13 cellular contexts compared by ENCODE assay signal in the genomic region with DNA sequence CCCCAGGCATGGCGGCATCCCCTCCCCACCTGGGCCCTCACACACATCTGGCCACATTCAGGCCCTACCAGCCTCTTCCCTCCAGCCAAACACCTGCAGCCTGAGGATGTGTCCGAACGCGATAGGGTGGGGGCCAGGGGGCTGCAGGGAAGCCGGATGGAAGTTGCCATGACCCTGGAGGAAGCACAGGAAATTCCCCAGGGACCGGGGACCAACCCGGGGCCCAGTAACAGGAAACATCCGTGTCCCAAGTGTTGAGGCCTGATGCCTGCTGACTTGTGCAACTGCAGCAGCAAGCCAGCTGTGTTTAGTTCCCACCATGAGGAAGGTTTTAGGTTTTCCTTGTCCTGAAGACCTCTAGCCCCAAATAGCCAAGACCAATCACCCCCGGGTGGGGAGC. TPM values are rescaled to one million over a fixed set of nuclear protein-coding genes. Genes with fewer than 3 reads are reported as not detected.
DNase-seq lines count a peak whose midpoint lies in the region; ATAC-seq, FAIRE-seq and TF ChIP-seq lines count a peak whose summit lies in the region.
"Had no signal": no experiment of that assay in that cellular context is flagged by ENCODE, and none has a peak within 500 bp of the region (broad histone marks: within the 10 kb centered on the region; RNA-seq: fewer than 3 reads in every experiment).

No MANE protein-coding gene starts in this region.

- H3F3A ChIP-seq in neural progenitor cell (ENCODE audit: low read depth): peaks cover 10% of the 10 kb centered on the region

- DNase-seq in EH (ENCODE audit: low read depth) (peak; percentile 10), NCI-H69 (lab: John Stamatoyannopoulos, UW) (peak; percentile 4), endothelial cell of umbilical vein (ENCODE audit: low read depth, low spot score) (peak; percentile 4), neural progenitor cell (ENCODE audit: low spot score) (no peak), C1 segment of cervical spinal cord (lab: John Stamatoyannopoulos, UW) (no peak), spleen (no peak)
- DNase-seq: Calu3; CD4-positive, alpha-beta T cell; DMS 273 treated with DMSO at 0.1 percent for 48 hours; HCEC 1CT; HFFc6 had no signal

- no peaks in the 10 kb centered on the region for H3K9me1 ChIP-seq in endothelial cell of umbilical vein (replicated peaks; ENCODE audit: control insufficient read depth, extremely low read depth, insufficient read depth, low read length)

- no peak for ATAC-seq in GM21390 (IDR thresholded peaks at IDR 0.05; ENCODE audit: unreplicated experiment)

- H3K4me3 ChIP-seq in endothelial cell of umbilical vein (replicated peaks in 1 of 3; ENCODE audit: insufficient read depth in 1 of 3, low read depth in 1 of 3, low read length in 3 of 3) (no peak overlapping the region), neural progenitor cell (no peak overlapping the region), spleen (no peak overlapping the region)

- peaks cover 2% of the 10 kb centered on the region for H3K9me3 Mint-ChIP-seq in neural progenitor cell
- H3K9me3 Mint-ChIP-seq: CD4-positive, alpha-beta T cell; HFFc6 had no signal

- FAIRE-seq in endothelial cell of umbilical vein (lab: Jason Lieb, UNC): no peak
- FAIRE-seq: GM12892 had no signal

- H3K9ac ChIP-seq in endothelial cell of umbilical vein (replicated peaks; ENCODE audit: extremely low read depth, insufficient read depth, low read length) (no peak overlapping the region), neural progenitor cell (no peak overlapping the region)

- peaks cover 1% of the 10 kb centered on the region for H3K36me3 Mint-ChIP-seq in neural progenitor cell

- H3K4me2 ChIP-seq in endothelial cell of umbilical vein (ENCODE audit: insufficient read depth, low read length) (no peak overlapping the region), neural progenitor cell (peak overlapping the region; percentile 31)

- H3K9me3 ChIP-seq in endothelial cell of umbilical vein (replicated peaks; ENCODE audit: control insufficient read depth, insufficient read depth, low read length): no peaks in the 10 kb centered on the region
- no peaks in the 10 kb centered on the region for H3K9me3 ChIP-seq in neural progenitor cell (ENCODE audit: low read depth)
- H3K9me3 ChIP-seq in spleen: no peaks in the 10 kb centered on the region

- no peak overlapping the region for H2AFZ ChIP-seq in endothelial cell of umbilical vein (ENCODE audit: low read depth, low read length)
- no peak overlapping the region for H2AFZ ChIP-seq in neural progenitor cell (replicated peaks)

- no peaks in the 10 kb centered on the region for H3K4me1 ChIP-seq in endothelial cell of umbilical vein (ENCODE audit: control insufficient read depth, extremely low read depth, insufficient read depth, low read length)
- peaks cover 8% of the 10 kb centered on the region for H3K4me1 ChIP-seq in neural progenitor cell
- peaks cover 0 to 22% (median 3%) of the 10 kb centered on the region in 6 donors for H3K4me1 ChIP-seq in spleen

- 16 to 39% (median 31%) methylated on average over 3 to 9 of the region's 9 CpGs for whole genome bisulfite sequencing in spleen, 5 donors

- dilution Hi-C loops in endothelial cell of umbilical vein (cut with MboI; ENCODE audit: extremely low pct_ligation_motif_present, low sequenced_read_pairs): no loop called here

- intact Hi-C loops in endothelial cell of umbilical vein (cut with micrococcal nuclease) (no loop called here), spleen (cut with DNase I; ENCODE audit: low total_unique reads) (no loop called here)

- TF ChIP-seq CTCF in endothelial cell of umbilical vein (IDR thresholded peaks at IDR 0.05; ENCODE audit: extremely low read depth in 1 of 2, insufficient read depth in 1 of 2, low read depth in 1 of 2, low read length in 2 of 2) (no peak), neural progenitor cell (IDR thresholded peaks at IDR 0.05) (no peak), spleen (IDR thresholded peaks at IDR 0.05 in 8 of 11, conservative IDR thresholded peaks at IDR 0.05 in 3 of 11) (no peak)

- H3K27me3 Mint-ChIP-seq in neural progenitor cell (ENCODE audit: insufficient read depth, low read depth): peaks cover 2% of the 10 kb centered on the region
- H3K27me3 Mint-ChIP-seq: CD4-positive, alpha-beta T cell had no signal

- CTCF ChIA-PET in endothelial cell of umbilical vein (lab: Charles Lee): interaction anchor here (2.4 kb wide), 1 partner anchor 16 kb away, joined by 5 read pairs; no protein-coding TSS in a partner anchor

- peaks cover 7% of the 10 kb centered on the region for H3K4me1 Mint-ChIP-seq in neural progenitor cell

- TF ChIP-seq POLR2A in endothelial cell of umbilical vein (IDR thresholded peaks at IDR 0.05; ENCODE audit: low read depth, low read length) (no peak), spleen (IDR thresholded peaks at IDR 0.05) (no peak)

- H3K27me3 ChIP-seq in endothelial cell of umbilical vein (ENCODE audit: control insufficient read depth in 2 of 2, insufficient read depth in 2 of 2, low read length in 2 of 2) (no peaks in the 10 kb centered on the region), neural progenitor cell (no peaks in the 10 kb centered on the region), spleen (replicated peaks in 1 of 7) (peaks cover 0 to 30% (median 0%) of the 10 kb centered on the region in 7 donors)

- no peaks in the 10 kb centered on the region for H3K36me3 ChIP-seq in endothelial cell of umbilical vein (ENCODE audit: control insufficient read depth in 2 of 2, extremely low read depth in 1 of 2, insufficient read depth in 2 of 2, low read length in 2 of 2)
- H3K36me3 ChIP-seq in neural progenitor cell: no peaks in the 10 kb centered on the region
- no peaks in the 10 kb centered on the region for H3K36me3 ChIP-seq in spleen

- no peak overlapping the region for H3K27ac Mint-ChIP-seq in neural progenitor cell
- H3K27ac Mint-ChIP-seq: CD4-positive, alpha-beta T cell; HFFc6 had no signal

- BruUV-seq in endothelial cell of umbilical vein (replicated peaks; lab: Mats Ljungman, UMichigan): no TSS peak

- H3K79me2 ChIP-seq in endothelial cell of umbilical vein (ENCODE audit: control insufficient read depth, insufficient read depth, low read length): no peaks in the 10 kb centered on the region
- H3K79me2 ChIP-seq in neural progenitor cell (ENCODE audit: low read depth): no peaks in the 10 kb centered on the region

- H4K20me1 ChIP-seq in endothelial cell of umbilical vein (replicated peaks; ENCODE audit: control insufficient read depth, extremely low read depth, insufficient read depth, low read length): no peaks in the 10 kb centered on the region
- H4K20me1 ChIP-seq in neural progenitor cell (ENCODE audit: low read depth): no peaks in the 10 kb centered on the region

- POLR2A ChIA-PET in endothelial cell of umbilical vein (lab: Charles Lee): no interaction called here

- H3K27ac ChIP-seq in endothelial cell of umbilical vein (ENCODE audit: insufficient read depth, low read depth, low read length) (no peak overlapping the region), neural progenitor cell (no peak overlapping the region), spleen (no peak overlapping the region)

- no peak overlapping the region for H3K4me3 Mint-ChIP-seq in neural progenitor cell
- H3K4me3 Mint-ChIP-seq: CD4-positive, alpha-beta T cell; HFFc6 had no signal

TF ChIP-seq in endothelial cell of umbilical vein, 7 proteins besides CTCF, POLR2A, EP300 and RAD21:
- TF ChIP-seq, protein P1, sequence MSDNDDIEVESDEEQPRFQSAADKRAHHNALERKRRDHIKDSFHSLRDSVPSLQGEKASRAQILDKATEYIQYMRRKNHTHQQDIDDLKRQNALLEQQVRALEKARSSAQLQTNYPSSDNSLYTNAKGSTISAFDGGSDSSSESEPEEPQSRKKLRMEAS (IDR thresholded peaks at IDR 0.05; ENCODE audit: insufficient read depth, insufficient read length): no peak
- TF ChIP-seq FOS (IDR thresholded peaks at IDR 0.05; ENCODE audit: borderline replicate concordance, insufficient read depth, low read length): no peak

RNA-seq across cellular contexts. Expression of a gene that starts 30.0 kb away (rescaled TPM):
- total RNA-seq in endothelial cell of umbilical vein: 47.4 and 63.7 TPM in 2 replicates
- 22.5 and 31.7 TPM in 2 replicates for polyA plus RNA-seq in endothelial cell of umbilical vein
- polyA plus RNA-seq in endothelial cell of umbilical vein (2011; cell fraction: cytosol; rRNA removed): 6.7 and 12.0 TPM in 2 replicates
- polyA plus RNA-seq in endothelial cell of umbilical vein (2011; cell fraction: nucleus; rRNA removed): 66.7 and 89.2 TPM in 2 replicates
- 16.0 and 34.6 TPM in 2 replicates for polyA plus RNA-seq in endothelial cell of umbilical vein (2012)
- 19.6 and 21.3 TPM in 2 replicates for polyA minus RNA-seq in endothelial cell of umbilical vein
- polyA minus RNA-seq in endothelial cell of umbilical vein (2011; cell fraction: cytosol; rRNA and poly(A)+ RNA removed): 5.4 TPM
- 14.7 and 42.2 TPM in 2 replicates for polyA minus RNA-seq in endothelial cell of umbilical vein (2011; cell fraction: nucleus; rRNA and poly(A)+ RNA removed)
- 1.7 and 25.6 TPM in 2 replicates for total RNA-seq in neural progenitor cell (ENCODE audit: low replicate concordance)
- 10 to 100 TPM in 6 of 7 donors, 1 to 10 TPM in 1; 8.7 to 39.5 (median 27.1) TPM for total RNA-seq in spleen
- 10 to 100 TPM in 2 of 3 donors, 1 to 10 TPM in 1; 8.8 to 16.5 (median 10.0) TPM for polyA plus RNA-seq in spleen

RNA-seq across cellular contexts. Expression of a gene that starts 43.5 kb away (rescaled TPM):
- total RNA-seq in endothelial cell of umbilical vein (46.2 and 53.8 TPM in 2 replicates), neural progenitor cell (ENCODE audit: low replicate concordance) (10.6 and 11.5 TPM in 2 replicates), spleen (10 to 100 TPM; 23.7 to 45.9 (median 32.5) TPM)
- polyA plus RNA-seq in endothelial cell of umbilical vein (50.5 and 52.3 TPM in 2 replicates), spleen (10 to 100 TPM; 19.9 to 35.7 (median 20.9) TPM)
- 48.1 and 48.2 TPM in 2 replicates for polyA plus RNA-seq in endothelial cell of umbilical vein (2011; cell fraction: cytosol; rRNA removed)
- 19.1 and 20.9 TPM in 2 replicates for polyA plus RNA-seq in endothelial cell of umbilical vein (2011; cell fraction: nucleus; rRNA removed)
- 45.0 and 53.8 TPM in 2 replicates for polyA plus RNA-seq in endothelial cell of umbilical vein (2012)
- 43.9 and 44.1 TPM in 2 replicates for polyA minus RNA-seq in endothelial cell of umbilical vein
- polyA minus RNA-seq in endothelial cell of umbilical vein (2011; cell fraction: cytosol; rRNA and poly(A)+ RNA removed): 18.9 TPM
- 7.4 and 9.6 TPM in 2 replicates for polyA minus RNA-seq in endothelial cell of umbilical vein (2011; cell fraction: nucleus; rRNA and poly(A)+ RNA removed)

Comparison
In these comparisons a context has a peak if more than half of its experiments do, and no peak if none do; other contexts are left out.
1. DNase-seq: peak in EH (single experiment), NCI-H69 (single experiment) and endothelial cell of umbilical vein (single experiment); none in neural progenitor cell (single experiment), C1 segment of cervical spinal cord (0 of 14) and spleen (single experiment).